ENCODE assay signal across 29 cellular contexts in genomic region chr16:59574296-59574695, GRCh38.
"Had no signal": no experiment of that assay in that cellular context is flagged by ENCODE, and none has a peak within 500 bp of the region (broad histone marks: within the 10 kb centered on the region; RNA-seq: fewer than 3 reads in every experiment).

No MANE protein-coding gene starts in this region.

- H3K4me1 Mint-ChIP-seq: activated CD4-positive, alpha-beta T cell treated with anti-CD3 and anti-CD28 coated beads, Interleukin-2, amount 10 ng/mL, durations not matched to agents 24 days and 14 days; activated T-helper 17 cell treated with anti-CD3 and anti-CD28 coated beads, Interleukin-2, amount 50 U/mL, for 72 hours; central memory CD8-positive, alpha-beta T cell; stimulated activated memory B cell treated with anti-CD40 and anti-IgM and Interleukin-4, amounts not matched to agents 10 μg/mL and 1 μg/mL and 100 μg/mL, for 72 hours had no signal

- H3K9me3 Mint-ChIP-seq: activated CD4-positive, alpha-beta T cell treated with anti-CD3 and anti-CD28 coated beads, Interleukin-2, amount 10 ng/mL, durations not matched to agents 24 days and 14 days; nephron; T-helper 1 cell treated with Interleukin-12 subunit alpha and Interleukin-12 subunit beta and Interleukin-4 antibody, amounts not matched to agents 30 μg/mL and 1 μg/mL, for 36 hours had no signal

- DNase-seq: activated CD4-positive, alpha-beta memory T cell treated with anti-CD3 and anti-CD28 coated beads for 36 hours; activated CD4-positive, alpha-beta T cell treated with anti-CD3 and anti-CD28 coated beads, Interleukin-2, amount 10 ng/mL, durations not matched to agents 24 days and 14 days; activated CD4-positive, CD25-positive, alpha-beta regulatory T cell treated with anti-CD3 and anti-CD28 coated beads, Interleukin-2, amount 50 U/mL, for 72 hours; activated CD8-positive, alpha-beta memory T cell treated with anti-CD3 and anti-CD28 coated beads, Interleukin-2, amount 50 U/mL, for 4 hours; activated gamma-delta T cell treated with Interleukin-2 at 50 U/mL for 16 hours; activated naive CD4-positive, alpha-beta T cell treated with anti-CD3 and anti-CD28 coated beads, Interleukin-2, amount 50 U/mL, for 16 hours; activated T-cell treated with anti-CD3 and anti-CD28 coated beads, Interleukin-2, amount 50 U/mL, for 1 hour; effector CD8-positive, alpha-beta T cell; erythroblast; head of caudate nucleus; hippocampal formation; left cardiac atrium; left ventricle myocardium superior; ovary; right lobe of liver; small intestine; stimulated activated CD4-positive, alpha-beta T cell treated with anti-CD3 and anti-CD28 coated beads, Interleukin-1b, Interleukin-23, amount 100 ng/mL, for 48 hours; stimulated activated CD4-positive, alpha-beta T cell treated with anti-CD3 and anti-CD28 coated beads, Interleukin-4, amount 100 ng/mL, for 4 hours; stimulated activated CD8-positive, alpha-beta memory T cell treated with anti-CD3 and anti-CD28 coated beads, Interleukin-4, amount 100 ng/mL, for 48 hours; stomach; thyroid gland; upper lobe of left lung had no signal

- ATAC-seq: activated T-helper 17 cell treated with anti-CD3 and anti-CD28 coated beads, Interleukin-2, amount 50 U/mL, for 72 hours; left cardiac atrium; left ventricle myocardium superior; right lobe of liver; stimulated activated memory B cell treated with anti-CD40 and anti-IgM and Interleukin-4, amounts not matched to agents 10 μg/mL and 1 μg/mL and 100 μg/mL, for 72 hours had no signal

- H3K4me1 ChIP-seq: right lobe of liver, stomach, thyroid gland, upper lobe of left lung, vagina had no signal

- H3K27ac ChIP-seq: ovary, right lobe of liver, stomach, thyroid gland, upper lobe of left lung, vagina had no signal

- H3K36me3 Mint-ChIP-seq: activated CD4-positive, alpha-beta memory T cell treated with anti-CD3 and anti-CD28 coated beads for 36 hours; stimulated activated memory B cell treated with anti-CD40 and anti-IgM and Interleukin-4, amounts not matched to agents 10 μg/mL and 1 μg/mL and 100 μg/mL, for 72 hours had no signal

- H3K9me3 ChIP-seq: ovary, right lobe of liver, stomach, thyroid gland, upper lobe of left lung, vagina had no signal

- H3K27me3 ChIP-seq: ovary, right lobe of liver, stomach, thyroid gland, upper lobe of left lung, vagina had no signal

- H3K4me3 ChIP-seq: ovary, right lobe of liver, stomach, thyroid gland, upper lobe of left lung, vagina had no signal

- H3K4me3 Mint-ChIP-seq: activated CD4-positive, alpha-beta memory T cell treated with anti-CD3 and anti-CD28 coated beads for 36 hours; activated CD4-positive, alpha-beta T cell treated with anti-CD3 and anti-CD28 coated beads, Interleukin-2, amount 10 ng/mL, durations not matched to agents 24 days and 14 days; activated T-helper 17 cell treated with anti-CD3 and anti-CD28 coated beads, Interleukin-2, amount 50 U/mL, for 72 hours; central memory CD8-positive, alpha-beta T cell; nephron; stimulated activated memory B cell treated with anti-CD40 and anti-IgM and Interleukin-4, amounts not matched to agents 10 μg/mL and 1 μg/mL and 100 μg/mL, for 72 hours; T-helper 1 cell treated with Interleukin-12 subunit alpha and Interleukin-12 subunit beta and Interleukin-4 antibody, amounts not matched to agents 30 μg/mL and 1 μg/mL, for 36 hours had no signal

- H3K27ac Mint-ChIP-seq: activated CD4-positive, alpha-beta memory T cell treated with anti-CD3 and anti-CD28 coated beads for 36 hours; activated CD4-positive, alpha-beta T cell treated with anti-CD3 and anti-CD28 coated beads, Interleukin-2, amount 10 ng/mL, durations not matched to agents 24 days and 14 days; activated T-helper 17 cell treated with anti-CD3 and anti-CD28 coated beads, Interleukin-2, amount 50 U/mL, for 72 hours; nephron; progenitor cell of endocrine pancreas; stimulated activated memory B cell treated with anti-CD40 and anti-IgM and Interleukin-4, amounts not matched to agents 10 μg/mL and 1 μg/mL and 100 μg/mL, for 72 hours; T-helper 1 cell treated with Interleukin-12 subunit alpha and Interleukin-12 subunit beta and Interleukin-4 antibody, amounts not matched to agents 30 μg/mL and 1 μg/mL, for 36 hours had no signal

- H3K27me3 Mint-ChIP-seq: activated CD4-positive, alpha-beta memory T cell treated with anti-CD3 and anti-CD28 coated beads for 36 hours; activated CD4-positive, alpha-beta T cell treated with anti-CD3 and anti-CD28 coated beads, Interleukin-2, amount 10 ng/mL, durations not matched to agents 24 days and 14 days; activated T-helper 17 cell treated with anti-CD3 and anti-CD28 coated beads, Interleukin-2, amount 50 U/mL, for 72 hours; central memory CD8-positive, alpha-beta T cell; progenitor cell of endocrine pancreas; stimulated activated memory B cell treated with anti-CD40 and anti-IgM and Interleukin-4, amounts not matched to agents 10 μg/mL and 1 μg/mL and 100 μg/mL, for 72 hours had no signal

- H3K36me3 ChIP-seq: ovary, right lobe of liver, stomach, thyroid gland, upper lobe of left lung, vagina had no signal
